Comparison of ENCODE assay signal across 15 cellular contexts in genomic region chr3:46127503-46127902, GRCh38.
DNase-seq lines count a peak whose midpoint lies in the region; ATAC-seq and TF ChIP-seq lines count a peak whose summit lies in the region.
"Had no signal": no experiment of that assay in that cellular context is flagged by ENCODE, and none has a peak within 500 bp of the region (broad histone marks: within the 10 kb centered on the region; RNA-seq: fewer than 3 reads in every experiment).

No MANE protein-coding gene starts in this region.

- ATAC-seq in left cardiac atrium (peak; percentile 19 to 53), right cardiac atrium (no peak), aorta (ENCODE audit: low FRiP score) (peak; percentile 55)
- no peak for ATAC-seq in activated CD8-positive, alpha-beta T cell treated with anti-CD3 and anti-CD28 coated beads, Interleukin-2, amount 10 ng/mL, durations not matched to agents 7 days and 5 days
- ATAC-seq: natural killer cell had no signal

- no peak overlapping the region for H3K4me3 Mint-ChIP-seq in activated CD8-positive, alpha-beta T cell treated with anti-CD3 and anti-CD28 coated beads, Interleukin-2, amount 10 ng/mL, durations not matched to agents 7 days and 5 days
- H3K4me3 Mint-ChIP-seq: natural killer cell had no signal

- no peak for DNase-seq in left cardiac atrium
- DNase-seq in right cardiac atrium, result no peak
- DNase-seq in SW 1271 (lab: John Stamatoyannopoulos, UW), result peak; percentile 21 to 82
- DNase-seq in foreskin fibroblast, result peak; percentile 73 to 88
- no peak for DNase-seq in aorta
- no peak for DNase-seq in activated CD8-positive, alpha-beta T cell treated with anti-CD3 and anti-CD28 coated beads, Interleukin-2, amount 10 ng/mL, durations not matched to agents 7 days and 5 days
- no peak for DNase-seq in UCSD-AML1 (lab: John Stamatoyannopoulos, UW; ENCODE audit: unreplicated experiment)
- no peak for DNase-seq in amygdala (lab: John Stamatoyannopoulos, UW)
- DNase-seq: activated naive CD4-positive, alpha-beta T cell treated with Interleukin-2 at 50 U/mL for 16 hours; gastrocnemius medialis; natural killer cell; NCI-H510A treated with DMSO at 0.1 percent for 48 hours; stimulated activated CD4-positive, alpha-beta T cell treated with anti-CD3 and anti-CD28 coated beads, Interleukin-4, amount 100 ng/mL, for 4 hours; upper lobe of left lung had no signal

- peaks cover 13% of the 10 kb centered on the region for H3K27me3 Mint-ChIP-seq in activated CD8-positive, alpha-beta T cell treated with anti-CD3 and anti-CD28 coated beads, Interleukin-2, amount 10 ng/mL, durations not matched to agents 7 days and 5 days (ENCODE audit: low read depth)

- H3K4me1 ChIP-seq in right cardiac atrium (ENCODE audit: control insufficient read depth, insufficient read depth, low read length) (no peaks in the 10 kb centered on the region), aorta (ENCODE audit: control insufficient read depth in 1 of 2, insufficient read depth in 2 of 2, low read length in 2 of 2) (no peaks in the 10 kb centered on the region)
- H3K4me1 ChIP-seq: gastrocnemius medialis had no signal

- peaks cover 22% of the 10 kb centered on the region for H3K36me3 Mint-ChIP-seq in activated CD8-positive, alpha-beta T cell treated with anti-CD3 and anti-CD28 coated beads, Interleukin-2, amount 10 ng/mL, durations not matched to agents 7 days and 5 days (ENCODE audit: low read depth)
- H3K36me3 Mint-ChIP-seq: natural killer cell had no signal

- CTCF ChIA-PET in activated CD8-positive, alpha-beta T cell treated with anti-CD3 and anti-CD28 coated beads, Interleukin-2, amount 10 ng/mL, durations not matched to agents 7 days and 5 days (lab: Charles Lee), result interaction anchor here (1.0 kb wide), 1 partner anchor 81 kb away, joined by 4 read pairs; no protein-coding TSS in a partner anchor

- POLR2A ChIA-PET in activated CD8-positive, alpha-beta T cell treated with anti-CD3 and anti-CD28 coated beads, Interleukin-2, amount 10 ng/mL, durations not matched to agents 7 days and 5 days (lab: Charles Lee), result no interaction called here

- H3K27ac ChIP-seq in right cardiac atrium (ENCODE audit: low read length) (no peak overlapping the region), aorta (ENCODE audit: low read depth in 1 of 2, low read length in 2 of 2) (no peak overlapping the region)
- H3K27ac ChIP-seq: BLaER1, gastrocnemius medialis, upper lobe of left lung had no signal

- no peak overlapping the region for H3K4me3 ChIP-seq in right cardiac atrium (ENCODE audit: low read length)
- H3K4me3 ChIP-seq in foreskin fibroblast (ENCODE audit: low read depth in 1 of 2, low read length in 2 of 2), result no peak overlapping the region
- H3K4me3 ChIP-seq in aorta (ENCODE audit: low read length in 2 of 2), result no peak overlapping the region
- H3K4me3 ChIP-seq: BLaER1, gastrocnemius medialis, upper lobe of left lung had no signal

- H3K9me3 ChIP-seq in right cardiac atrium (ENCODE audit: control insufficient read depth, low read length), result no peaks in the 10 kb centered on the region
- no peaks in the 10 kb centered on the region for H3K9me3 ChIP-seq in aorta (ENCODE audit: control insufficient read depth, low read length)
- H3K9me3 ChIP-seq: BLaER1, gastrocnemius medialis, upper lobe of left lung had no signal

- H3K27me3 ChIP-seq in right cardiac atrium (ENCODE audit: control insufficient read depth, insufficient read depth) (no peaks in the 10 kb centered on the region), aorta (ENCODE audit: control insufficient read depth in 1 of 2, insufficient read depth in 2 of 2, low read length in 1 of 2) (no peaks in the 10 kb centered on the region)
- H3K27me3 ChIP-seq: BLaER1, gastrocnemius medialis, upper lobe of left lung had no signal

- no peak for TF ChIP-seq CTCF in foreskin fibroblast (IDR thresholded peaks at IDR 0.05; ENCODE audit: low read depth, low read length)

- H3K9me3 Mint-ChIP-seq in activated CD8-positive, alpha-beta T cell treated with anti-CD3 and anti-CD28 coated beads, Interleukin-2, amount 10 ng/mL, durations not matched to agents 7 days and 5 days (ENCODE audit: insufficient read depth), result peaks cover 9% of the 10 kb centered on the region
- H3K9me3 Mint-ChIP-seq: natural killer cell had no signal

- no peak overlapping the region for H3K27ac Mint-ChIP-seq in activated CD8-positive, alpha-beta T cell treated with anti-CD3 and anti-CD28 coated beads, Interleukin-2, amount 10 ng/mL, durations not matched to agents 7 days and 5 days
- H3K27ac Mint-ChIP-seq: natural killer cell had no signal

- intact Hi-C loops in left cardiac atrium (cut with DNase I), result no loop called here
- intact Hi-C loops in right cardiac atrium (cut with DNase I), result no loop called here
- intact Hi-C loops in aorta (cut with DNase I), result no loop called here

- WGBS in right cardiac atrium, result 91% methylated on average over 1 of the region's 1 CpG
- WGBS in aorta, 2 donors, result 77 to 92% methylated on average over 1 of the region's 1 CpG

- H3K4me1 Mint-ChIP-seq in activated CD8-positive, alpha-beta T cell treated with anti-CD3 and anti-CD28 coated beads, Interleukin-2, amount 10 ng/mL, durations not matched to agents 7 days and 5 days (ENCODE audit: low read depth), result peaks cover 52% of the 10 kb centered on the region

- H3K36me3 ChIP-seq in aorta (ENCODE audit: control insufficient read depth in 1 of 2, insufficient read depth in 2 of 2, low read length in 1 of 2), result no peaks in the 10 kb centered on the region
- H3K36me3 ChIP-seq: BLaER1, gastrocnemius medialis, upper lobe of left lung had no signal

Comparison
In these comparisons a context has a peak if more than half of its experiments do, and no peak if none do; other contexts are left out.
1. ATAC-seq: peak in left cardiac atrium (2 of 2) and aorta (single experiment); none in right cardiac atrium (0 of 2) and activated CD8-positive, alpha-beta T cell treated with anti-CD3 and anti-CD28 coated beads, Interleukin-2, amount 10 ng/mL, durations not matched to agents 7 days and 5 days (single experiment).
2. DNase-seq: peak in SW 1271 (2 of 2) and foreskin fibroblast (2 of 2); none in left cardiac atrium (single experiment), right cardiac atrium (0 of 3), aorta (0 of 2), activated CD8-positive, alpha-beta T cell treated with anti-CD3 and anti-CD28 coated beads, Interleukin-2, amount 10 ng/mL, durations not matched to agents 7 days and 5 days (single experiment), UCSD-AML1 (single experiment) and amygdala (0 of 56).